ENCODE assay signal across 21 cellular contexts in genomic region chr9:105856020-105856419, GRCh38.
A peak's percentile ranks its signal among the peaks of the same experiment; 100 is the strongest.
DNase-seq lines count a peak whose midpoint lies in the region; ATAC-seq and TF ChIP-seq lines count a peak whose summit lies in the region.
"Had no signal": no experiment of that assay in that cellular context is flagged by ENCODE, and none has a peak within 500 bp of the region (broad histone marks: within the 10 kb centered on the region; RNA-seq: fewer than 3 reads in every experiment).

No MANE protein-coding gene starts in this region.

- H3K9me3 ChIP-seq in adipocyte (ENCODE audit: control insufficient read depth, low read length) (no peaks in the 10 kb centered on the region), testis (no peaks in the 10 kb centered on the region), gastrocnemius medialis (no peaks in the 10 kb centered on the region)
- H3K9me3 ChIP-seq: A549, Caco-2, HAP-1 had no signal

- H3K4me1 ChIP-seq in adipocyte (ENCODE audit: control insufficient read depth, insufficient read depth, low read length) = peaks cover 3% of the 10 kb centered on the region
- no peaks in the 10 kb centered on the region for H3K4me1 ChIP-seq in testis
- peaks cover 14 to 15% of the 10 kb centered on the region in 2 donors for H3K4me1 ChIP-seq in gastrocnemius medialis
- H3K4me1 ChIP-seq: A549, Caco-2, HAP-1 had no signal

- H3K27ac ChIP-seq in testis = no peak overlapping the region
- no peak overlapping the region for H3K27ac ChIP-seq in gastrocnemius medialis
- H3K27ac ChIP-seq: A549 had no signal

- intact Hi-C loops in testis (cut with DNase I; ENCODE audit: low total_unique reads) = no loop called here
- intact Hi-C loops in gastrocnemius medialis (cut with DNase I; ENCODE audit: low total_unique reads) = no loop called here

- no peaks in the 10 kb centered on the region for H3K27me3 ChIP-seq in adipocyte (replicated peaks; ENCODE audit: control insufficient read depth, insufficient read depth, low read length)
- no peaks in the 10 kb centered on the region for H3K27me3 ChIP-seq in testis
- no peaks in the 10 kb centered on the region for H3K27me3 ChIP-seq in gastrocnemius medialis

- in situ Hi-C loops in gastrocnemius medialis (cut with MboI; ENCODE audit: low sequenced_read_pairs in 4 of 4) = loop anchor here in 1 of 4 donors (25.0 kb wide), 1 partner anchor 244 kb away; no protein-coding TSS in a partner anchor

- TF ChIP-seq POLR2A in testis (IDR thresholded peaks at IDR 0.05) (no peak), gastrocnemius medialis (IDR thresholded peaks at IDR 0.05) (no peak)

- H3K4me3 ChIP-seq in adipocyte (ENCODE audit: low read length) (no peak overlapping the region), testis (no peak overlapping the region), gastrocnemius medialis (no peak overlapping the region)
- H3K4me3 ChIP-seq: A549, GM23338, HAP-1 had no signal

- DNase-seq in DMS 273 (lab: John Stamatoyannopoulos, UW; ENCODE audit: unreplicated experiment) (peak; percentile 91), NCI-H2171 treated with DMSO at 0.1 percent for 48 hours (lab: John Stamatoyannopoulos, UW) (peak; percentile 95), adipocyte (ENCODE audit: low read depth) (peak; percentile 12), testis (no peak), gastrocnemius medialis (no peak), NCI-H1092 treated with DMSO at 0.1 percent for 48 hours (lab: John Stamatoyannopoulos, UW) (no peak)
- DNase-seq: 8988T; ACHN; AML-193; C1 segment of cervical spinal cord; Caco-2; CD4-positive, CD25-positive, alpha-beta regulatory T cell; CD8-positive, alpha-beta T cell; DMS53; DMS79 treated with DMSO at 0.1 percent for 48 hours; GF-D8; HFFc6 had no signal

- no peak overlapping the region for H3K9ac ChIP-seq in adipocyte (ENCODE audit: low read length)

- TF ChIP-seq CTCF in testis (IDR thresholded peaks at IDR 0.05) = no peak
- no peak for TF ChIP-seq CTCF in gastrocnemius medialis (IDR thresholded peaks at IDR 0.05 in 4 of 5, conservative IDR thresholded peaks at IDR 0.05 in 1 of 5)

- WGBS in testis, 2 donors = 85 to 88% methylated on average over 2 of the region's 2 CpGs

- H3K36me3 ChIP-seq in adipocyte (ENCODE audit: control insufficient read depth, insufficient read depth, low read length, severe bottlenecking) (no peaks in the 10 kb centered on the region), testis (ENCODE audit: low read depth, missing control alignments) (no peaks in the 10 kb centered on the region), gastrocnemius medialis (no peaks in the 10 kb centered on the region)
- H3K36me3 ChIP-seq: HAP-1 had no signal

- no peak for ATAC-seq in GM19467 (IDR thresholded peaks at IDR 0.05; ENCODE audit: unreplicated experiment)
- ATAC-seq in gastrocnemius medialis = no peak
- ATAC-seq: A549; CD8-positive, alpha-beta T cell; GM23338 had no signal

Comparison
In these comparisons a context has a peak if more than half of its experiments do, and no peak if none do; other contexts are left out.
1. DNase-seq: peak in DMS 273 (single experiment), NCI-H2171 treated with DMSO at 0.1 percent for 48 hours (single experiment) and adipocyte (single experiment); none in testis (single experiment), gastrocnemius medialis (0 of 2) and NCI-H1092 treated with DMSO at 0.1 percent for 48 hours (single experiment).